In genomic region chr3:62768896-62769295, GRCh38 we compare ENCODE assay signal across 23 cellular contexts.
"Had no signal": no experiment of that assay in that cellular context is flagged by ENCODE, and none has a peak within 500 bp of the region (broad histone marks: within the 10 kb centered on the region; RNA-seq: fewer than 3 reads in every experiment).

No MANE protein-coding gene starts in this region.

- H3K9me3 ChIP-seq: SK-N-SH had no signal

- H3K4me3 ChIP-seq: K562 had no signal

- DNase-seq: Kasumi-1, MM.1S, NCI-H1048, NCI-H1105, NCI-H1417, NCI-H1436 treated with DMSO at 0.1 percent for 48 hours, NCI-H1694, NCI-H187 treated with DMSO at 0.1 percent for 48 hours, NCI-H2029 treated with DMSO at 0.1 percent for 48 hours, NCI-H2171 treated with DMSO at 0.1 percent for 48 hours, NCI-H345, NCI-H446 treated with DMSO at 0.1 percent for 48 hours, NCI-H510A treated with DMSO at 0.1 percent for 48 hours, NCI-H526, NCI-H748 treated with DMSO at 0.1 percent for 48 hours, PC-3, SHP77, SK-N-SH, SW 1271, T-cell had no signal

- H3K4me2 ChIP-seq: KMS-11, SK-N-SH had no signal

- H3K9ac ChIP-seq: KMS-11, SK-N-SH had no signal

- H3K27ac ChIP-seq: KMS-11, RWPE1 had no signal

- FAIRE-seq: K562 had no signal
